Comparison of ENCODE assay signal across 8 cellular contexts in the genomic region with DNA sequence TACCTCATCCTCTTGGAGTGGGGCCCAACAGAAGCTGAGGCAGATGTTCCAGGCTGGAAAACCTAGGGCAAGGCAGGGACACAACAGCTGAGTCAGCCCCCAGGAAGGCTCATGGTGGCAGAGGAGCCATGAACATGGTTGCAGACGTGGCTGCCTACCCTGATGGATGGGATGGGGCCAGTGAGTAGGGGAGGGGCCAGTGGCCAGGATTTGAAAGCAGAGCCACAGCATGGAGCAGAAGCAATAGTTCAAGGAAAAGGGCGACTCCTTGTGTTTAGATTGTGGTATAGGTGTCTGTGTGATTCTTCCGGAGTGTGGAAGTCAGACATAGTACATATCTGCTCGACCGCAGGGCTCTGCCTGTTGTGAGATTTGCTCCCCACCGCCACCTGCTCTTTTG. TPM values are rescaled to one million over a fixed set of nuclear protein-coding genes. Genes with fewer than 3 reads are reported as not detected.
DNase-seq lines count a peak whose midpoint lies in the region; ATAC-seq and TF ChIP-seq lines count a peak whose summit lies in the region.

No MANE protein-coding gene starts in this region.

- no peak overlapping the region for H2BK5ac ChIP-seq in IMR-90 (ENCODE audit: low read depth, low read length, poor library complexity, severe bottlenecking)

- H2AK9ac ChIP-seq in IMR-90 (replicated peaks; ENCODE audit: low read depth, low read length, poor library complexity) = no peak overlapping the region

- H3K27me3 ChIP-seq in BE2C = no peaks in the 10 kb centered on the region
- no peaks in the 10 kb centered on the region for H3K27me3 ChIP-seq in IMR-90 (ENCODE audit: control insufficient read depth, insufficient read depth, low read length)

- no peak overlapping the region for H4K8ac ChIP-seq in IMR-90 (ENCODE audit: low read depth in 2 of 2, low read length in 2 of 2)

- POLR2A ChIA-PET in IMR-90 (lab: Charles Lee; ENCODE audit: unreplicated experiment) = no interaction called here

- TF ChIP-seq CTCF in BE2C (IDR thresholded peaks at IDR 0.05; ENCODE audit: low read depth, low read length) (peak; percentile 53), IMR-90 (conservative IDR thresholded peaks at IDR 0.05; ENCODE audit: low read depth, low read length) (peak; percentile 28), mesothelial cell of epicardium (IDR thresholded peaks at IDR 0.05; ENCODE audit: unreplicated experiment) (no peak)

- H3K9me3 Mint-ChIP-seq in mesothelial cell of epicardium = no peaks in the 10 kb centered on the region

- no peak overlapping the region for H3K18ac ChIP-seq in IMR-90 (ENCODE audit: low read depth, low read length)

- H3K4me1 ChIP-seq in BE2C = 0 out of 2 replicates have a peak, but pooled peaks cover 4% of the 10 kb centered on the region
- no peaks in the 10 kb centered on the region for H3K4me1 ChIP-seq in IMR-90 (ENCODE audit: control insufficient read depth, insufficient read depth, low read length)

- H3K36me3 ChIP-seq in BE2C (peaks cover 16% of the 10 kb centered on the region), IMR-90 (ENCODE audit: control insufficient read depth, insufficient read depth, low read length) (no peaks in the 10 kb centered on the region)

- H4K5ac ChIP-seq in IMR-90 (ENCODE audit: low read depth, low read length) = no peak overlapping the region

- no peak overlapping the region for H2BK15ac ChIP-seq in IMR-90 (ENCODE audit: low read depth, low read length)

- 100% methylated on average over 1 of the region's 6 CpGs; no CpG with 5 or more reads in 1 of the 2 experiments for WGBS in IMR-90 (ENCODE audit: extremely low coverage in 2 of 2, insufficient read length in 1 of 2), 2 experiments

- peaks cover 11% of the 10 kb centered on the region for H3K4me1 Mint-ChIP-seq in mesothelial cell of epicardium

- H3K56ac ChIP-seq in IMR-90 (ENCODE audit: extremely low read depth, insufficient read depth, low read length) = no peak overlapping the region

- no peaks in the 10 kb centered on the region for H4K20me1 ChIP-seq in IMR-90 (ENCODE audit: insufficient read depth, low read length)

- DNase-seq in BE2C = peak; percentile 55
- DNase-seq in IMR-90 = no peak
- DNase-seq in activated CD4-positive, alpha-beta T cell treated with anti-CD3 and anti-CD28 coated beads, Interleukin-2, amount 50 U/mL, for 1 hour = peak; percentile 20
- peak; percentile 47 for DNase-seq in hepatic stellate cell (ENCODE audit: low spot score)
- DNase-seq in cerebellum (ENCODE audit: low spot score) = no peak
- no peak for DNase-seq in NK-92 (lab: John Stamatoyannopoulos, UW; ENCODE audit: unreplicated experiment)
- DNase-seq in mesothelial cell of epicardium (ENCODE audit: low spot score in 2 of 2, unreplicated experiment in 2 of 2) = no peak
- no peak for DNase-seq in dedifferentiated amniotic fluid mesenchymal stem cell (ENCODE audit: extremely low spot score)

- no peaks in the 10 kb centered on the region for H3K27me3 Mint-ChIP-seq in mesothelial cell of epicardium (ENCODE audit: low read depth)

- H3K27ac ChIP-seq in IMR-90 (ENCODE audit: insufficient read depth, low read length) = no peak overlapping the region

- no peak overlapping the region for H3K4ac ChIP-seq in IMR-90 (ENCODE audit: low read depth, low read length)

- H3K27ac Mint-ChIP-seq in mesothelial cell of epicardium = no peak overlapping the region

- H3K9me1 ChIP-seq in IMR-90 (ENCODE audit: insufficient read depth, low read length) = no peaks in the 10 kb centered on the region; the same call in 1 of the 2 replicates

- no peak for TF ChIP-seq POLR2A in IMR-90 (IDR thresholded peaks at IDR 0.05; ENCODE audit: low read depth, low read length)

- peak; percentile 39 for TF ChIP-seq RAD21 in IMR-90 (IDR thresholded peaks at IDR 0.05; ENCODE audit: low read length)

- H2AK5ac ChIP-seq in IMR-90 (ENCODE audit: low read depth, low read length) = no peak overlapping the region

- H3K4me2 ChIP-seq in IMR-90 (ENCODE audit: low read depth, low read length) = no peak overlapping the region

- H3K14ac ChIP-seq in IMR-90 (replicated peaks; ENCODE audit: low read depth, low read length) = no peak overlapping the region

- H3K9me3 ChIP-seq in BE2C (no peaks in the 10 kb centered on the region), IMR-90 (ENCODE audit: control insufficient read depth, insufficient read depth, low read length) (no peaks in the 10 kb centered on the region)

- no peak overlapping the region for H4K91ac ChIP-seq in IMR-90 (ENCODE audit: insufficient read depth, low read depth, low read length)

- CTCF ChIA-PET in IMR-90 (lab: Yijun Ruan, JAX) = no interaction called here

- in situ Hi-C loops in IMR-90 (cut with MboI; ENCODE audit: low sequenced_read_pairs) = no loop called here

- H3K4me3 ChIP-seq in BE2C (ENCODE audit: low read depth, low read length) = no peak overlapping the region
- no peak overlapping the region for H3K4me3 ChIP-seq in IMR-90 (ENCODE audit: insufficient read depth, low read depth, low read length)

- intact Hi-C loops in IMR-90 (cut with micrococcal nuclease) = no loop called here

- dilution Hi-C loops in IMR-90 (cut with HindIII; ENCODE audit: low sequenced_read_pairs, unreplicated experiment) = no loop called here

- peak; percentile 59; the same call in 1 of the 2 replicates for ATAC-seq in IMR-90 (ENCODE audit: low read depth)

- no peak overlapping the region for H3K4me3 Mint-ChIP-seq in mesothelial cell of epicardium

- H3K36me3 Mint-ChIP-seq in mesothelial cell of epicardium = peaks cover 4% of the 10 kb centered on the region

- H3K79me1 ChIP-seq in IMR-90 (ENCODE audit: low read depth in 1 of 2, low read length in 2 of 2) = no peaks in the 10 kb centered on the region

- BruUV-seq in IMR-90 (replicated peaks; lab: Mats Ljungman, UMichigan) = no TSS peak

- H2AFZ ChIP-seq in IMR-90 (replicated peaks; ENCODE audit: low read length, poor library complexity) = no peak overlapping the region

- H3K9ac ChIP-seq in IMR-90 (ENCODE audit: low read depth, low read length) = no peak overlapping the region

- no peak overlapping the region for H3K23ac ChIP-seq in IMR-90 (ENCODE audit: low read depth, low read length)

- no peak overlapping the region for H2BK120ac ChIP-seq in IMR-90 (ENCODE audit: low read depth, low read length)

- no peak overlapping the region for H2BK20ac ChIP-seq in IMR-90 (ENCODE audit: low read depth, low read length)

TF ChIP-seq in IMR-90, 13 proteins besides CTCF, POLR2A, EP300 and RAD21:
- TF ChIP-seq SMC3 (IDR thresholded peaks at IDR 0.05; ENCODE audit: low read depth, low read length) (peak; percentile 12; the same call in 1 of the 2 replicates), RCOR1 (IDR thresholded peaks at IDR 0.05; ENCODE audit: insufficient replicate concordance, low read length) (no peak), MXI1 (IDR thresholded peaks at IDR 0.05; ENCODE audit: borderline replicate concordance, low read depth, low read length) (no peak), CEBPB (IDR thresholded peaks at IDR 0.05; ENCODE audit: low read depth, low read length) (no peak)

RNA-seq across cellular contexts. Expression of gene PXYLP1, which starts 24.2 kb away (rescaled TPM):
- polyA plus RNA-seq in BE2C (2012; ENCODE audit: insufficient read depth, insufficient read length, low read depth) = 32.3 TPM
- total RNA-seq in IMR-90 (2012; rRNA removed) (13.3 and 15.6 TPM in 2 replicates), cerebellum (47.0 TPM), mesothelial cell of epicardium (40.5 to 45.6 TPM (median 40.9 TPM) in 3 replicates)
- 11.2 and 11.7 TPM in 2 replicates for polyA plus RNA-seq in IMR-90 (2012; rRNA removed)
- 5.3 and 6.3 TPM in 2 replicates for polyA plus RNA-seq in IMR-90 (2012; cell fraction: cytosol; rRNA removed)
- polyA plus RNA-seq in IMR-90 (2012; cell fraction: nucleus; rRNA removed; ENCODE audit: low replicate concordance) = 10.0 and 20.5 TPM in 2 replicates

Comparison
In these comparisons a context has a peak if more than half of its experiments do, and no peak if none do; other contexts are left out.
1. DNase-seq: peak in BE2C (single experiment), activated CD4-positive, alpha-beta T cell treated with anti-CD3 and anti-CD28 coated beads, Interleukin-2, amount 50 U/mL, for 1 hour (single experiment) and hepatic stellate cell (single experiment); none in IMR-90 (single experiment), cerebellum (single experiment), NK-92 (single experiment), mesothelial cell of epicardium (0 of 2) and dedifferentiated amniotic fluid mesenchymal stem cell (single experiment).